ENCODE assay signal across 24 cellular contexts in the genomic region with DNA sequence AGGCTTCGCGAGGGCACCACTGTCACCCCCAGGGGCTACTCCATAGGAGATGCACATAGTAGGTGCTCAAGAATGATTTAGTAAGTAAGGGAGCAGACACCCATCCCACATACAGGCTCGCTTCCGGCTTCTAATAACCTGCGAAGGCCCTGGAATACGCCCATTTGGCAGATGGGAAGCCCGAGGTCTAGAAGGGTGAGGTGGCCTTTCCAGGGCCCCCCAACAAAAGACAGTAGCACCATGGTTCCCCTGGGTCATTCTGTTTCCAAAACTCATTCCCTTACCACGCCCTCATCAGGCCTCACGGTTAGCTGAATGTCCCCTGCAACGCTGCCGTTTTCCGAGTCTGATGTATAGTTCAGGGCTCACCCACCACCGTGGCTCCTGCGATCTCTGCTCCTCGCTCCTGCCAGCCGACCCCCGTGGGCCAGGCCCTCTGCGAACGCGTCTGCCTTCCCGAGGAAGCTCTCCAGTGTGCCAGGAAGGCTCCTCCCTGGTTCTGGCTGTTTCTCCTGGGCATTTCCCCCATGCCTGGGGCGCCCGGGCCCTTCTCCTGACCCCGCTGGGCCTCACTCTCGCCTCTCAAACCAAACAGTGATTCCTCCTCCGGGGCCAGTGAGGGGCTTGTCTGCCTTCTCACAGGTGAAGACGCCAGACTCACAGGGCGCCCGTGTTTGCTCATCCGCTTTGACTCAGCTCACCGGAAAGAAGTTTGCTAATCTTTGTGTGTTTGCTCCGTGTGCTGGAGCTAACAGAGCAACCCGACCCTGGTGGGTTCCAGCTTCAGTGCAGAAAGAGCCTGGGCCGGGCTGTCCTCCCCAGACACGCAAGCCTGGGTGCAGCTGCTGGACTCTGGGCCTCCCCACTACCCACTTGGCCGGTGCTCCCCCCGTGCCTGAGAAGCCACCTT.
DNase-seq lines count a peak whose midpoint lies in the region; ATAC-seq, FAIRE-seq and TF ChIP-seq lines count a peak whose summit lies in the region.
"Had no signal": no experiment of that assay in that cellular context is flagged by ENCODE, and none has a peak within 500 bp of the region (broad histone marks: within the 10 kb centered on the region; RNA-seq: fewer than 3 reads in every experiment).

No MANE protein-coding gene starts in this region.

- no peak for TF ChIP-seq POLR2A in H1 (IDR thresholded peaks at IDR 0.05; ENCODE audit: control extremely low read depth in 1 of 2, low read depth in 2 of 2, low read length in 2 of 2)
- no peak for TF ChIP-seq POLR2A in sigmoid colon (IDR thresholded peaks at IDR 0.05)

- no peak overlapping the region for H3K56ac ChIP-seq in H1 (replicated peaks; ENCODE audit: insufficient read length, low read depth, low read length)

- WGBS in H1 (ENCODE audit: extremely low coverage in 1 of 2, insufficient coverage in 1 of 2, insufficient read length in 1 of 2, insufficient replicate concordance in 2 of 2, low coverage in 1 of 2, low lambda C conversion rate in 2 of 2, missing lambda C conversion rate in 1 of 2), 2 experiments = 89% methylated on average over 32 of the region's 37 CpGs; no CpG with 5 or more reads in 1 of the 2 experiments
- WGBS in sigmoid colon, 2 donors = 47 to 68% methylated on average over 37 of the region's 37 CpGs

- peaks cover 19% of the 10 kb centered on the region for H3K4me1 Mint-ChIP-seq in mesothelial cell of epicardium
- peaks cover 0 to 3% of the 10 kb centered on the region in 2 donors for H3K4me1 Mint-ChIP-seq in effector memory CD8-positive, alpha-beta T cell (ENCODE audit: low read depth in 2 of 2)
- H3K4me1 Mint-ChIP-seq: CD4-positive, CD25-positive, alpha-beta regulatory T cell had no signal

- TF ChIP-seq EP300 in H1 (IDR thresholded peaks at IDR 0.05; ENCODE audit: borderline replicate concordance in 1 of 2, low read depth in 2 of 2, low read length in 2 of 2) (no peak), sigmoid colon (IDR thresholded peaks at IDR 0.05) (no peak)

- H2BK12ac ChIP-seq in H1 (ENCODE audit: low read depth, low read length) = no peak overlapping the region

- H3K36me3 ChIP-seq in H1 (ENCODE audit: control insufficient read depth in 2 of 4, insufficient read depth in 4 of 4, low read length in 3 of 4) = no peaks in the 10 kb centered on the region
- no peaks in the 10 kb centered on the region for H3K36me3 ChIP-seq in sigmoid colon
- H3K36me3 ChIP-seq: suprapubic skin had no signal

- H4K20me1 ChIP-seq in H1 (replicated peaks in 1 of 2; ENCODE audit: control insufficient read depth in 1 of 2, insufficient read depth in 2 of 2, low read length in 2 of 2) = no peaks in the 10 kb centered on the region

- CTCF ChIA-PET in H1 (lab: Charles Lee; ENCODE audit: partially characterized antibody) = interaction anchor here (1.1 to 1.6 kb wide), 5 partner anchors 11 to 329 kb away, joined by 3 to 6 read pairs (median 4); no protein-coding TSS in a partner anchor

- H4K8ac ChIP-seq in H1 (ENCODE audit: extremely low read depth, insufficient read depth, low read length) = no peak overlapping the region; the same call in 1 of the 2 replicates

- TF ChIP-seq CTCF in H1 (IDR thresholded peaks at IDR 0.05; ENCODE audit: control extremely low read depth in 1 of 3, insufficient read depth in 1 of 3, low read depth in 1 of 3, low read length in 3 of 3) (no peak), mesothelial cell of epicardium (IDR thresholded peaks at IDR 0.05; ENCODE audit: unreplicated experiment) (no peak), sigmoid colon (IDR thresholded peaks at IDR 0.05) (no peak)

- H3K27me3 ChIP-seq in H1 (replicated peaks in 1 of 4; ENCODE audit: control insufficient read depth in 3 of 4, extremely low read depth in 1 of 4, insufficient read depth in 3 of 4, low read length in 3 of 4) (no peaks in the 10 kb centered on the region; a peak in 1 of 7 replicates), sigmoid colon (no peaks in the 10 kb centered on the region)

- H3K9ac ChIP-seq in H1 (replicated peaks in 1 of 4; ENCODE audit: extremely low read depth in 1 of 4, low read depth in 3 of 4, low read length in 3 of 4) = no peak overlapping the region

- no peaks in the 10 kb centered on the region for H3K79me1 ChIP-seq in H1 (ENCODE audit: low read depth, low read length)

- no peak overlapping the region for H3K4me2 ChIP-seq in H1 (ENCODE audit: insufficient read depth in 1 of 2, low read depth in 2 of 2, low read length in 2 of 2)

- no peak overlapping the region for H3K27ac ChIP-seq in H1 (ENCODE audit: low read depth, low read length)
- H3K27ac ChIP-seq in sigmoid colon = no peak overlapping the region
- H3K27ac ChIP-seq: 22Rv1, SK-N-MC, suprapubic skin had no signal

- DNase-seq in DMS53 (lab: John Stamatoyannopoulos, UW) = peak; percentile 10
- DNase-seq in DMS53 treated with DMSO at 0.1 percent for 48 hours (lab: John Stamatoyannopoulos, UW; ENCODE audit: unreplicated experiment) = no peak
- DNase-seq in H1 (ENCODE audit: low read depth in 1 of 2, low spot score in 2 of 2) = no peak
- no peak for DNase-seq in mesothelial cell of epicardium (ENCODE audit: low spot score in 2 of 2, unreplicated experiment in 2 of 2)
- DNase-seq in sigmoid colon = peak; percentile 43
- DNase-seq in effector memory CD8-positive, alpha-beta T cell = no peak
- no peak for DNase-seq in SW 1271 (lab: John Stamatoyannopoulos, UW)
- DNase-seq: activated CD4-positive, alpha-beta memory T cell treated with anti-CD3 and anti-CD28 coated beads for 36 hours; activated gamma-delta T cell; activated T-cell treated with anti-CD3 and anti-CD28 coated beads for 4 hours; CD4-positive, CD25-positive, alpha-beta regulatory T cell; cerebellar nuclear complex; HFFc6; mesenchymal stem cell; NCI-H1092; stimulated activated CD4-positive, alpha-beta T cell treated with anti-CD3 and anti-CD28 coated beads, Interleukin-4, amount 100 ng/mL, for 1 hour had no signal

- POLR2A ChIA-PET in H1 (lab: Charles Lee; ENCODE audit: partially characterized antibody) = no interaction called here

- no peak overlapping the region for H3K4me3 Mint-ChIP-seq in mesothelial cell of epicardium
- H3K4me3 Mint-ChIP-seq in effector memory CD8-positive, alpha-beta T cell = no peak overlapping the region
- H3K4me3 Mint-ChIP-seq: activated CD4-positive, alpha-beta memory T cell treated with anti-CD3 and anti-CD28 coated beads for 36 hours; CD4-positive, CD25-positive, alpha-beta regulatory T cell; HFFc6; T-helper 1 cell treated with Interleukin-12 subunit alpha and Interleukin-12 subunit beta and Interleukin-4 antibody, amounts not matched to agents 30 μg/mL and 1 μg/mL, for 36 hours had no signal

- no peak overlapping the region for H2BK5ac ChIP-seq in H1 (ENCODE audit: low read depth, low read length)

- no peaks in the 10 kb centered on the region for H3K36me3 Mint-ChIP-seq in mesothelial cell of epicardium
- H3K36me3 Mint-ChIP-seq in effector memory CD8-positive, alpha-beta T cell (ENCODE audit: insufficient read depth) = no peaks in the 10 kb centered on the region
- H3K36me3 Mint-ChIP-seq: activated CD4-positive, alpha-beta memory T cell treated with anti-CD3 and anti-CD28 coated beads for 36 hours; CD4-positive, CD25-positive, alpha-beta regulatory T cell had no signal

- ATAC-seq in GM21423 (IDR thresholded peaks at IDR 0.05; ENCODE audit: unreplicated experiment) = no peak
- ATAC-seq in effector memory CD8-positive, alpha-beta T cell (replicated peaks) = no peak
- ATAC-seq: activated CD4-positive, CD25-positive, alpha-beta regulatory T cell treated with anti-CD3 and anti-CD28 coated beads, Interleukin-2, amount 50 U/mL, for 24 hours had no signal

- no peak overlapping the region for H4K91ac ChIP-seq in H1 (replicated peaks; ENCODE audit: insufficient read length, low read length)

- peaks cover 5 to 9% (median 8%) of the 10 kb centered on the region in 4 experiments for H3K4me1 ChIP-seq in H1 (replicated peaks in 1 of 4; ENCODE audit: control insufficient read depth in 3 of 4, insufficient read depth in 4 of 4, low read length in 3 of 4)
- H3K4me1 ChIP-seq in sigmoid colon = peaks cover 0 to 13% (median 4%) of the 10 kb centered on the region in 4 donors

- no peak overlapping the region for H3K4ac ChIP-seq in H1 (replicated peaks; ENCODE audit: insufficient read length, low read depth, low read length)

- H2BK20ac ChIP-seq in H1 (ENCODE audit: low read length) = no peak overlapping the region

- peaks cover 12% of the 10 kb centered on the region for H3K27me3 Mint-ChIP-seq in mesothelial cell of epicardium (ENCODE audit: low read depth)
- peaks cover 22 to 29% of the 10 kb centered on the region in 2 donors for H3K27me3 Mint-ChIP-seq in effector memory CD8-positive, alpha-beta T cell
- H3K27me3 Mint-ChIP-seq: CD4-positive, CD25-positive, alpha-beta regulatory T cell had no signal

- H3K4me3 ChIP-seq in H1 (ENCODE audit: extremely low read depth in 1 of 4, insufficient read depth in 2 of 4, low read depth in 3 of 4, low read length in 4 of 4) = no peak overlapping the region
- H3K4me3 ChIP-seq in sigmoid colon = no peak overlapping the region
- H3K4me3 ChIP-seq: SK-N-MC, suprapubic skin had no signal

- H3K9me3 ChIP-seq in H1 (ENCODE audit: insufficient read depth in 2 of 2, low read depth in 1 of 2, low read length in 1 of 2) (no peaks in the 10 kb centered on the region; a peak in 1 of 4 replicates), sigmoid colon (no peaks in the 10 kb centered on the region)
- H3K9me3 ChIP-seq: suprapubic skin had no signal

- H3K18ac ChIP-seq in H1 (ENCODE audit: extremely low read depth, low read length) = no peak overlapping the region; the same call in 1 of the 2 replicates

- H2AFZ ChIP-seq in H1 (ENCODE audit: low read length) = no peak overlapping the region

- H2AK5ac ChIP-seq in H1 (ENCODE audit: low read depth, low read length) = no peak overlapping the region

- H3K23ac ChIP-seq in H1 (ENCODE audit: insufficient read length) = no peak overlapping the region

- peak overlapping the region; percentile 30 for H3K27ac Mint-ChIP-seq in mesothelial cell of epicardium
- H3K27ac Mint-ChIP-seq in effector memory CD8-positive, alpha-beta T cell = no peak overlapping the region
- H3K27ac Mint-ChIP-seq: activated CD4-positive, alpha-beta memory T cell treated with anti-CD3 and anti-CD28 coated beads for 36 hours; CD4-positive, CD25-positive, alpha-beta regulatory T cell; HFFc6; T-helper 1 cell treated with Interleukin-12 subunit alpha and Interleukin-12 subunit beta and Interleukin-4 antibody, amounts not matched to agents 30 μg/mL and 1 μg/mL, for 36 hours had no signal

- no peak overlapping the region for H2BK120ac ChIP-seq in H1 (replicated peaks; ENCODE audit: low read depth, low read length)

- no peak overlapping the region for H2BK15ac ChIP-seq in H1 (ENCODE audit: low read length)

- H3K79me2 ChIP-seq in H1 (ENCODE audit: control insufficient read depth in 1 of 2, insufficient read depth in 2 of 2, low read length in 2 of 2) = no peaks in the 10 kb centered on the region

- H3K23me2 ChIP-seq in H1 (ENCODE audit: low read depth, low read length) = no peaks in the 10 kb centered on the region

- no peak for TF ChIP-seq RAD21 in H1 (IDR thresholded peaks at IDR 0.05 in 1 of 2, conservative IDR thresholded peaks at IDR 0.05 in 1 of 2; ENCODE audit: low read depth in 2 of 2, low read length in 2 of 2)

- H3K9me3 Mint-ChIP-seq in mesothelial cell of epicardium = peaks cover 12% of the 10 kb centered on the region
- H3K9me3 Mint-ChIP-seq in effector memory CD8-positive, alpha-beta T cell = peaks cover 0 to 4% of the 10 kb centered on the region in 2 donors
- H3K9me3 Mint-ChIP-seq: T-helper 1 cell treated with Interleukin-12 subunit alpha and Interleukin-12 subunit beta and Interleukin-4 antibody, amounts not matched to agents 30 μg/mL and 1 μg/mL, for 36 hours had no signal

- FAIRE-seq in H1 (lab: Jason Lieb, UNC) = no peak
- FAIRE-seq: astrocyte, TTC549 had no signal

- no peak overlapping the region for H3K14ac ChIP-seq in H1 (ENCODE audit: insufficient read length)

- H4K5ac ChIP-seq in H1 (ENCODE audit: insufficient read length, low read depth, low read length) = no peak overlapping the region

- intact Hi-C loops in sigmoid colon (cut with DNase I) = no loop called here

Comparison
In these comparisons a context has a peak if more than half of its experiments do, and no peak if none do; other contexts are left out.
1. DNase-seq: peak in DMS53 (single experiment) and sigmoid colon (single experiment); none in DMS53 treated with DMSO at 0.1 percent for 48 hours (single experiment), H1 (0 of 2), mesothelial cell of epicardium (0 of 2), effector memory CD8-positive, alpha-beta T cell (0 of 3) and SW 1271 (0 of 2).